In genomic region chr21:35321322-35322200, GRCh38 we compare ENCODE assay signal across 19 cellular contexts.
"Had no signal": no experiment of that assay in that cellular context is flagged by ENCODE, and none has a peak within 500 bp of the region (broad histone marks: within the 10 kb centered on the region; RNA-seq: fewer than 3 reads in every experiment).

No MANE protein-coding gene starts in this region.

- H3K36me3 ChIP-seq: ascending aorta, gastroesophageal sphincter, heart right ventricle, prostate gland, right atrium auricular region, tibial artery, WERI-Rb-1 had no signal

- H3K4me3 ChIP-seq: ascending aorta, coronary artery, gastroesophageal sphincter, heart right ventricle, prostate gland, right atrium auricular region, tibial artery had no signal

- H3K27me3 ChIP-seq: ascending aorta, gastroesophageal sphincter, right atrium auricular region, tibial artery had no signal

- H3K27ac ChIP-seq: ascending aorta, coronary artery, gastroesophageal sphincter, heart right ventricle, prostate gland, right atrium auricular region, WERI-Rb-1 had no signal

- DNase-seq: activated CD4-positive, alpha-beta T cell treated with anti-CD3 and anti-CD28 coated beads, Interleukin-2, amount 50 U/mL, for 4 hours; activated effector memory CD4-positive, alpha-beta T cell treated with anti-CD3 and anti-CD28 coated beads, Interleukin-2, amount 50 U/mL, for 16 hours; activated naive CD4-positive, alpha-beta T cell treated with anti-CD3 and anti-CD28 coated beads, Interleukin-2, amount 50 U/mL, for 16 hours; activated T-cell treated with anti-CD3 and anti-CD28 coated beads, Interleukin-2, amount 50 U/mL, for 72 hours; heart right ventricle; mesenchymal stem cell; naive thymus-derived CD4-positive, alpha-beta T cell; stimulated activated CD4-positive, alpha-beta T cell treated with anti-CD3 and anti-CD28 coated beads, Interleukin-12 subunit alpha, Interleukin-12 subunit beta, amount 100 ng/mL, for 4 hours; stimulated activated CD4-positive, alpha-beta T cell treated with anti-CD3 and anti-CD28 coated beads, Interleukin-1b, Interleukin-23, amount 100 ng/mL, for 48 hours; stimulated activated CD8-positive, alpha-beta memory T cell treated with anti-CD3 and anti-CD28 coated beads, Interleukin-4, amount 100 ng/mL, for 48 hours; stimulated activated naive CD8-positive, alpha-beta T cell treated with anti-CD3 and anti-CD28 coated beads, Interleukin-15, Interleukin-2, amounts not matched to agents 100 U/mL and 50 U/mL, for 24 hours; substantia nigra; tibial artery; WERI-Rb-1 had no signal

- H3K9me3 ChIP-seq: ascending aorta, gastroesophageal sphincter, heart right ventricle, prostate gland, right atrium auricular region, tibial artery had no signal
